Comparison of ENCODE assay signal across 1 cellular context in genomic region chr2:43129254-43129653, GRCh38.
TF ChIP-seq lines count a peak whose summit lies in the region.

No MANE protein-coding gene starts in this region.

TF ChIP-seq in IMR-90, 13 proteins besides CTCF, POLR2A, EP300 and RAD21 (continued from another document):
- TF ChIP-seq RFX5 (IDR thresholded peaks at IDR 0.05; ENCODE audit: low read depth, low read length) (no peak), RCOR1 (IDR thresholded peaks at IDR 0.05; ENCODE audit: insufficient replicate concordance, low read length) (no peak), MXI1 (IDR thresholded peaks at IDR 0.05; ENCODE audit: borderline replicate concordance, low read depth, low read length) (no peak), CEBPB (IDR thresholded peaks at IDR 0.05; ENCODE audit: low read depth, low read length) (no peak)
